In genomic region chr19:48933382-48933932, GRCh38 we compare ENCODE assay signal across 8 cellular contexts. TPM values are rescaled to one million over a fixed set of nuclear protein-coding genes. Genes with fewer than 3 reads are reported as not detected.
DNase-seq lines count a peak whose midpoint lies in the region; ATAC-seq lines count a peak whose summit lies in the region.

Gene DHDH (plus strand): TSS chr19:48933699. CDS start chr19:48933722, 23 bp downstream.

- H2BK5ac ChIP-seq in mesendoderm (ENCODE audit: low read length) = no peak within 1 kb of the TSS

- H3K36me3 ChIP-seq in mesendoderm (ENCODE audit: control insufficient read depth, insufficient read depth, low read length) = no peaks in the 10 kb centered on the region

- H2BK15ac ChIP-seq in mesendoderm (replicated peaks; ENCODE audit: low read depth) = no peak within 1 kb of the TSS

- H3K36me3 Mint-ChIP-seq in effector memory CD8-positive, alpha-beta T cell (ENCODE audit: insufficient read depth) = no peaks in the 10 kb centered on the region

- H3K56ac ChIP-seq in mesendoderm (ENCODE audit: low read length) = peak within 1 kb of the TSS; percentile 62

- no peak within 1 kb of the TSS for H3K23ac ChIP-seq in mesendoderm (ENCODE audit: low read length)

- no peaks in the 10 kb centered on the region for H3K27me3 ChIP-seq in mesendoderm (ENCODE audit: insufficient read depth, low read length, poor library complexity)

- H3K27ac Mint-ChIP-seq in effector memory CD8-positive, alpha-beta T cell = peak within 1 kb of the TSS; percentile 54 to 57

- H4K8ac ChIP-seq in mesendoderm (ENCODE audit: low read depth, low read length) = no peak within 1 kb of the TSS

- H3K9me3 Mint-ChIP-seq in effector memory CD8-positive, alpha-beta T cell = no peaks in the 10 kb centered on the region

- peak within 1 kb of the TSS; percentile 85 to 92 for H3K4me3 Mint-ChIP-seq in effector memory CD8-positive, alpha-beta T cell

- H3K79me1 ChIP-seq in mesendoderm (ENCODE audit: low read length) = no peaks in the 10 kb centered on the region

- H3K9ac ChIP-seq in mesendoderm (ENCODE audit: low read length) = peak within 1 kb of the TSS; percentile 50

- H3K27ac ChIP-seq in mesendoderm (ENCODE audit: low read depth, low read length) = no peak within 1 kb of the TSS

- peak within 1 kb of the TSS; percentile 41 for H3K4me2 ChIP-seq in mesendoderm (ENCODE audit: low read length)

- H3K79me2 ChIP-seq in mesendoderm (ENCODE audit: control insufficient read depth, insufficient read depth, low read length) = no peaks in the 10 kb centered on the region

- no peak within 1 kb of the TSS for H3K4ac ChIP-seq in mesendoderm (ENCODE audit: low read depth, low read length)

- peak; percentile 91 for DNase-seq in DMS 273 (lab: John Stamatoyannopoulos, UW; ENCODE audit: unreplicated experiment)
- peak; percentile 90 for DNase-seq in NCI-H774 (lab: John Stamatoyannopoulos, UW)
- DNase-seq in activated CD8-positive, alpha-beta memory T cell treated with anti-CD3 and anti-CD28 coated beads for 24 hours = peak; percentile 87
- peak; percentile 76 to 81 (median 81) for DNase-seq in effector memory CD8-positive, alpha-beta T cell
- DNase-seq in mesendoderm = peak; percentile 96
- peak; percentile 37 for DNase-seq in stimulated activated CD8-positive, alpha-beta memory T cell treated with anti-CD3 and anti-CD28 coated beads, Interleukin-12 subunit alpha, Interleukin-12 subunit beta, amount 100 ng/mL, for 24 hours (ENCODE audit: extremely low read depth)
- DNase-seq in SKM-1 treated with dmso at 0.1 percent for 144 hours (lab: John Stamatoyannopoulos, UW; ENCODE audit: unreplicated experiment) = no peak

- H3K27me3 Mint-ChIP-seq in effector memory CD8-positive, alpha-beta T cell = no peaks in the 10 kb centered on the region

- peak; percentile 65 for ATAC-seq in HG03280 (IDR thresholded peaks at IDR 0.05; ENCODE audit: unreplicated experiment)
- peak; percentile 95 for ATAC-seq in effector memory CD8-positive, alpha-beta T cell (replicated peaks)

- H2BK120ac ChIP-seq in mesendoderm (ENCODE audit: low read depth, low read length) = no peak within 1 kb of the TSS

- H2AK5ac ChIP-seq in mesendoderm (ENCODE audit: low read length) = no peak within 1 kb of the TSS

- peaks cover 9% of the 10 kb centered on the region in 2 donors for H3K4me1 Mint-ChIP-seq in effector memory CD8-positive, alpha-beta T cell (ENCODE audit: low read depth in 2 of 2)

- no peak within 1 kb of the TSS for H3K18ac ChIP-seq in mesendoderm (ENCODE audit: low read length)

- no CpG with 5 or more reads among the region's 43 CpGs for WGBS in mesendoderm (ENCODE audit: extremely low coverage, insufficient coverage, low lambda C conversion rate)

- no peak within 1 kb of the TSS for H3K4me3 ChIP-seq in mesendoderm (ENCODE audit: low read length)

- H4K5ac ChIP-seq in mesendoderm (ENCODE audit: low read length) = no peak within 1 kb of the TSS

- no peaks in the 10 kb centered on the region for H3K4me1 ChIP-seq in mesendoderm (ENCODE audit: control insufficient read depth, low read depth, low read length)

RNA-seq across cellular contexts. Expression of gene DHDH, which starts in this region (rescaled TPM):
- polyA plus RNA-seq in mesendoderm (2013, experiment 1 of 2) = 0.27 TPM
- 0.36 TPM for polyA plus RNA-seq in mesendoderm (2013, experiment 2 of 2)
